8 cellular contexts compared by ENCODE assay signal in the genomic region with DNA sequence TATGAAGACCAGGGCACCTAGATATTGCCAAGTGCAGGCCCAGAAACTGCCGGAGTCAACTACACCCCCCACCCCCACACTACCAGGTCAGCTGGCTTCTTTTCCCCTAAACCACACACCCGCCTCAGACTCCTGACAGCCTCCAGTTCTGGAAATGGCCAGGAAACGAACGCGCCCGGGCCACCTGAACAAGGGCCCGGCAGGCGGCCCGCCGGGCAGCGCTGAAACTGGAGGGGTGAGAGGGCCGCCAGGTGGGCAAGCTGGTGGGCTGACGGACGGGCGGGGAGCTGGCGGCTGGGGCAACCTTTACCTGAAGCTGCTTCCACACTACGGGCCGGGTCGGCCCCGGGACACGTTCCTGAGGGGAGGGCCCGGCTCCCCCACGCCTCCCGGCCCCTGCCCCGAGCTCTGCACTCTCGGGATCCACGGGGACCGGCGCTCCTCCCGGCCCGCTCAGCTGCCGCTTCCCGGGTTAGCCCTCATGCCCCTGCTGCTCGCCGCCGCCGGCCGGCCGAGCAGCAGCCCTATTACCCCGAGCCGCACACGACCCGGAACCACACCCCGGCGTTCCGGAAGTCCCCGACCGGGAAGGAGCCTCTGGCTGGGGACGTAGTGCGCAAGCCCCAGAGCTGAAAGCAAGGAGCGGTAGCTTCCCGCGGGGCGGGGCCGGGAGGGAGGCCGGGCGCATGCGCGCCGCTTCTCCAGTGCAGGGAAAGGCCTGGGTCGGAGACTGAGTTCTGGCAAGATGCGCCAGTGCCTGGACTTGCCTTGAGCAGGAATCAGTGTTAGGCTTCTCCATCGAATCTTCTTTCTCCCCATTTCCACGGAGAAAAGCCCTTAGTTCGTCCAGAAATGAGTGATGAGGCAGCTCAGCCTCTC. TPM values are rescaled to one million over a fixed set of nuclear protein-coding genes. Genes with fewer than 3 reads are reported as not detected.
DNase-seq lines count a peak whose midpoint lies in the region; ATAC-seq and TF ChIP-seq lines count a peak whose summit lies in the region.

A gene (minus strand): TSS at position 548 of the 879 bp plus-strand sequence. CDS start 34,634 bp downstream, outside the sequence.

- intact Hi-C loops in activated CD4-positive, alpha-beta T cell treated with anti-CD3 and anti-CD28 coated beads for 36 hours (cut with DNase I, micrococcal nuclease) = loop anchor here (1.0 to 10.0 kb wide), 6 partner anchors 39 to 1292 kb away; a partner anchor contains a TSS

- TF ChIP-seq CTCF in BJ (IDR thresholded peaks at IDR 0.05; ENCODE audit: insufficient read depth, low read depth, low read length) (no peak), chondrocyte (IDR thresholded peaks at IDR 0.05) (peak; percentile 34), kidney epithelial cell (IDR thresholded peaks at IDR 0.05; ENCODE audit: insufficient read depth, low read length, poor library complexity, severe bottlenecking) (no peak)

- H3K27ac Mint-ChIP-seq in activated CD4-positive, alpha-beta T cell treated with anti-CD3 and anti-CD28 coated beads for 36 hours = peak within 1 kb of the TSS; percentile 83
- H3K27ac Mint-ChIP-seq in chondrocyte (ENCODE audit: unreplicated experiment) = peak within 1 kb of the TSS; percentile 85

- H3K9me3 Mint-ChIP-seq in activated CD4-positive, alpha-beta T cell treated with anti-CD3 and anti-CD28 coated beads for 36 hours (ENCODE audit: low read depth) = no peaks in the 10 kb centered on the region
- no peaks in the 10 kb centered on the region for H3K9me3 Mint-ChIP-seq in chondrocyte (ENCODE audit: low read depth)

- H3K4me3 ChIP-seq in BJ (ENCODE audit: low read depth, low read length) (peak within 1 kb of the TSS; percentile 92), kidney epithelial cell (ENCODE audit: low read depth, low read length) (peak within 1 kb of the TSS; percentile 99)

- CTCF ChIA-PET in BJ (lab: Yijun Ruan, JAX) = interaction anchor here (1.0 to 1.1 kb wide), 2 partner anchors 11 to 18 kb away, joined by 3 read pairs; no protein-coding TSS in a partner anchor
- CTCF ChIA-PET in activated CD4-positive, alpha-beta T cell treated with anti-CD3 and anti-CD28 coated beads for 36 hours (lab: Charles Lee) = interaction anchor here (0.9 kb wide), 1 partner anchor 12 kb away, joined by 3 read pairs; no protein-coding TSS in a partner anchor

- H3K27me3 Mint-ChIP-seq in activated CD4-positive, alpha-beta T cell treated with anti-CD3 and anti-CD28 coated beads for 36 hours = no peaks in the 10 kb centered on the region
- no peaks in the 10 kb centered on the region for H3K27me3 Mint-ChIP-seq in chondrocyte (ENCODE audit: low read depth)

- H3K36me3 ChIP-seq in BJ (ENCODE audit: control insufficient read depth, insufficient read depth, low read length) = no peaks in the 10 kb centered on the region
- H3K36me3 ChIP-seq in kidney epithelial cell (ENCODE audit: control insufficient read depth, insufficient read depth, low read length) = no peaks in the 10 kb centered on the region

- H3K27me3 ChIP-seq in BJ (ENCODE audit: control insufficient read depth, insufficient read depth, low read length) = no peaks in the 10 kb centered on the region
- no peaks in the 10 kb centered on the region for H3K27me3 ChIP-seq in kidney epithelial cell (ENCODE audit: control insufficient read depth, insufficient read depth, low read length)

- H3K4me1 Mint-ChIP-seq in activated CD4-positive, alpha-beta T cell treated with anti-CD3 and anti-CD28 coated beads for 36 hours = peaks cover 43% of the 10 kb centered on the region
- H3K4me1 Mint-ChIP-seq in chondrocyte (ENCODE audit: low read depth) = peaks cover 34% of the 10 kb centered on the region

- peak; percentile 78 for ATAC-seq in HG03457 (IDR thresholded peaks at IDR 0.05; ENCODE audit: unreplicated experiment)
- ATAC-seq in activated CD4-positive, alpha-beta T cell treated with anti-CD3 and anti-CD28 coated beads for 36 hours = peak; percentile 100

- POLR2A ChIA-PET in BJ (lab: Charles Lee) = interaction anchor here (0.5 to 0.7 kb wide), 3 partner anchors 9 to 104 kb away, joined by 3 to 6 read pairs (median 3); no protein-coding TSS in a partner anchor
- POLR2A ChIA-PET in activated CD4-positive, alpha-beta T cell treated with anti-CD3 and anti-CD28 coated beads for 36 hours (lab: Charles Lee) = interaction anchor here (0.5 to 1.3 kb wide), 5 partner anchors 10 to 163 kb away, joined by 3 to 5 read pairs (median 4); no protein-coding TSS in a partner anchor

- H3K4me3 Mint-ChIP-seq in activated CD4-positive, alpha-beta T cell treated with anti-CD3 and anti-CD28 coated beads for 36 hours = peak within 1 kb of the TSS; percentile 86
- H3K4me3 Mint-ChIP-seq in chondrocyte (ENCODE audit: unreplicated experiment) = peak within 1 kb of the TSS; percentile 81

- peaks cover 10% of the 10 kb centered on the region for H3K36me3 Mint-ChIP-seq in activated CD4-positive, alpha-beta T cell treated with anti-CD3 and anti-CD28 coated beads for 36 hours (ENCODE audit: low read depth)
- no peaks in the 10 kb centered on the region for H3K36me3 Mint-ChIP-seq in chondrocyte (ENCODE audit: low read depth)

- DNase-seq in BJ (ENCODE audit: low read depth) = peak; percentile 73
- peak; percentile 80 for DNase-seq in GM19240 (ENCODE audit: insufficient read length, low spot score)
- peak; percentile 92 to 99 for DNase-seq in NCI-H524 (lab: John Stamatoyannopoulos, UW)
- DNase-seq in activated CD4-positive, alpha-beta T cell treated with anti-CD3 and anti-CD28 coated beads for 36 hours = peak; percentile 97
- DNase-seq in chondrocyte (ENCODE audit: low spot score) = peak; percentile 99
- peak; percentile 87 for DNase-seq in kidney epithelial cell (ENCODE audit: low read depth)
- DNase-seq in stimulated activated CD4-positive, alpha-beta T cell treated with anti-CD3 and anti-CD28 coated beads, Interleukin-15, amount 100 ng/mL, for 24 hours = peak; percentile 98

RNA-seq across cellular contexts. Expression of the gene that starts here (rescaled TPM):
- polyA plus RNA-seq in BJ (2011; rRNA removed) = 113 TPM in 2 replicates
- polyA minus RNA-seq in BJ (2011; rRNA and poly(A)+ RNA removed) = 53.9 and 65.6 TPM in 2 replicates
- 10 to 100 TPM; 51.6 to 61.9 TPM for total RNA-seq in activated CD4-positive, alpha-beta T cell treated with anti-CD3 and anti-CD28 coated beads for 36 hours
- total RNA-seq in chondrocyte (80.3 to 93.9 TPM (median 91.5 TPM) in 3 replicates), kidney epithelial cell (101 and 116 TPM in 2 replicates)

Comparison
In these comparisons a context has a peak if more than half of its experiments do, and no peak if none do; other contexts are left out.
1. Peak in every context shown above with its lines: DNase-seq, ATAC-seq and H3K4me3 ChIP-seq.